8 cellular contexts compared by ENCODE assay signal in the genomic region with DNA sequence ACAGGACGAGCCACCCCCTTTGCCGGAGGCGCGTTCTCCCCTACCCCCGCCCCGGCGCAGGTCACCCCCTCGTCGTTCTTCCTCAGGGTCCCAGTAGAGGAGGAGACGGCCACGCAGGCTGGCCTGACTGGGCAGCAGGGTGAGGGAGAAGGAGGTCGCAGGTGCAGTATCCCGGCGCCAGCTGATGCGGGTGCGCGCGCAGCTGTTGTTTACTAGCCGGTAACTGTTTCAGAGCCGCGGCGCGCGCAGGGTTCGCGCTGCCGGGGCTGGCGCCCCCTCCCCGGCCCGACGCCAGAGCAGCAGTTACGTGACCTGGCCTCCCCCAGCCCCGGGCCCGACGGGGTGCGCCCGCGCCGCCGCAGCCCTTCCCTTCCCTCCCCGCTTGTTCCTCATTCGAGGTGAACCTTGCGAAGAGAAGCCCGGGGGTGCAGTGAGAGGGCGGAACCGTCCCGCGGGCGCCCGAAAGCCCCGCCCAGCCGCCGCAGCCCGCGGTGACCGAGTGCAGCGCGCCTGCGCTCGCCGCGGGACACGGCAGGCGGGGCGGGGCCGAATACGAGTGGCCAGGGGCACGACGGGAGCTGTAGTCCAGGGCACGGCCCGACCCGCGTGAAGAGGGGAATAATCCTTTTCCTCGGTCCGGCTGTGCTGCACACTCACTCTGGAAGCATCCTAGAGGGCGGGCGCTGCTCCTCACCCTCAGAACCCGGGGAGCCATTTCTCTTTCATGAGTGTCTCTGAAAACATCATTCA. TPM values are rescaled to one million over a fixed set of nuclear protein-coding genes. Genes with fewer than 3 reads are reported as not detected.
DNase-seq lines count a peak whose midpoint lies in the region; ATAC-seq and TF ChIP-seq lines count a peak whose summit lies in the region.

A gene (minus strand): TSS at position 225 of the 750 bp plus-strand sequence. CDS start 1,101 bp downstream, outside the sequence.

- DNase-seq in AG09319 (ENCODE audit: extremely low read depth, low read depth) (peak; percentile 57), NCI-H510A (lab: John Stamatoyannopoulos, UW) (peak; percentile 71), cerebellum (ENCODE audit: low spot score) (peak; percentile 95), kidney glomerular epithelial cell (lab: John Stamatoyannopoulos, UW) (peak; percentile 91)
- peak; percentile 80 to 83 for DNase-seq in activated CD4-positive, alpha-beta T cell treated with anti-CD3 and anti-CD28 coated beads for 24 hours (ENCODE audit: low read depth in 2 of 2)
- peak; percentile 77 to 86 for DNase-seq in stimulated activated CD4-positive, alpha-beta T cell treated with anti-CD3 and anti-CD28 coated beads, Interleukin-15, amount 100 ng/mL, for 48 hours (ENCODE audit: low read depth in 2 of 2)

- ATAC-seq in GM19025 (IDR thresholded peaks at IDR 0.05; ENCODE audit: low read depth, unreplicated experiment) (peak; percentile 74), HG03280 (IDR thresholded peaks at IDR 0.05; ENCODE audit: unreplicated experiment) (peak; percentile 78)

- no peak for TF ChIP-seq CTCF in AG09319 (IDR thresholded peaks at IDR 0.05; ENCODE audit: low read depth, low read length)

RNA-seq across cellular contexts. Expression of the gene that starts here (rescaled TPM):
- total RNA-seq in cerebellum = 46.1 TPM

Comparison
In these comparisons a context has a peak if more than half of its experiments do, and no peak if none do; other contexts are left out.
1. Peak in every context shown above with its lines: DNase-seq and ATAC-seq.